ENCODE assay signal across 8 cellular contexts in genomic region chr1:160954158-160955104, GRCh38. TPM values are rescaled to one million over a fixed set of nuclear protein-coding genes. Genes with fewer than 3 reads are reported as not detected.
DNase-seq lines count a peak whose midpoint lies in the region; TF ChIP-seq lines count a peak whose summit lies in the region.

Gene ITLN2 (minus strand): TSS chr1:160954809. CDS start chr1:160954741, 68 bp downstream.

- no peaks in the 10 kb centered on the region for H3K27me3 Mint-ChIP-seq in CD8-positive, alpha-beta memory T cell

- H3K4me1 Mint-ChIP-seq in CD8-positive, alpha-beta memory T cell = peaks cover 11 to 17% (median 12%) of the 10 kb centered on the region in 3 donors

- TF ChIP-seq CTCF in GM20000 (IDR thresholded peaks at IDR 0.05; ENCODE audit: extremely low read depth, missing control alignments) (peak; percentile 64), fibroblast of pulmonary artery (IDR thresholded peaks at IDR 0.05; ENCODE audit: low read length, missing control alignments) (peak; percentile 74), retinal pigment epithelial cell (conservative IDR thresholded peaks at IDR 0.05; ENCODE audit: low read depth, low read length) (peak; percentile 86)

- H3K36me3 ChIP-seq in CD8-positive, alpha-beta memory T cell (ENCODE audit: insufficient read depth, low read length) = no peaks in the 10 kb centered on the region

- H3K4me3 Mint-ChIP-seq in CD8-positive, alpha-beta memory T cell = no peak within 1 kb of the TSS

- CTCF ChIA-PET in CD8-positive, alpha-beta memory T cell (lab: Charles Lee) = interaction anchor here (0.8 to 7.4 kb wide), 24 partner anchors 9 to 279 kb away, joined by 3 to 135 read pairs (median 4); partner anchors contain the start of gene CD244

- no peaks in the 10 kb centered on the region for H3K36me3 Mint-ChIP-seq in CD8-positive, alpha-beta memory T cell

- POLR2A ChIA-PET in CD8-positive, alpha-beta memory T cell (lab: Charles Lee) = interaction anchor here (1.1 kb wide), 1 partner anchor 117 kb away, joined by 4 read pairs; no protein-coding TSS in a partner anchor

- no peaks in the 10 kb centered on the region for H3K9me3 ChIP-seq in CD8-positive, alpha-beta memory T cell (ENCODE audit: low read length)

- H3K27ac ChIP-seq in CD8-positive, alpha-beta memory T cell (ENCODE audit: low read depth, low read length) = no peak within 1 kb of the TSS

- peak; percentile 8 to 57 (median 37) for DNase-seq in CD8-positive, alpha-beta memory T cell
- DNase-seq in GM20000 (ENCODE audit: low spot score) (peak; percentile 75), NCI-H345 treated with DMSO at 0.1 percent for 48 hours (lab: John Stamatoyannopoulos, UW; ENCODE audit: unreplicated experiment) (peak; percentile 31), fibroblast of pulmonary artery (ENCODE audit: low read depth) (peak; percentile 59), retinal pigment epithelial cell (ENCODE audit: low read depth) (no peak), NCI-H2196 treated with DMSO at 0.1 percent for 48 hours (lab: John Stamatoyannopoulos, UW; ENCODE audit: unreplicated experiment) (no peak), NCI-H1092 treated with DMSO at 0.1 percent for 48 hours (lab: John Stamatoyannopoulos, UW) (no peak)
- peak; percentile 77 for DNase-seq in activated CD8-positive, alpha-beta memory T cell treated with anti-CD3 and anti-CD28 coated beads for 24 hours

- peaks cover 3% of the 10 kb centered on the region for H3K4me1 ChIP-seq in CD8-positive, alpha-beta memory T cell (ENCODE audit: insufficient read depth, low read length)

- H3K9me3 Mint-ChIP-seq in CD8-positive, alpha-beta memory T cell = no peaks in the 10 kb centered on the region

- H3K4me3 ChIP-seq in CD8-positive, alpha-beta memory T cell (ENCODE audit: low read length) = no peak within 1 kb of the TSS
- no peak within 1 kb of the TSS for H3K4me3 ChIP-seq in fibroblast of pulmonary artery (replicated peaks; ENCODE audit: low read depth, low read length)
- no peak within 1 kb of the TSS for H3K4me3 ChIP-seq in retinal pigment epithelial cell (ENCODE audit: low read length)

- H3K27ac Mint-ChIP-seq in CD8-positive, alpha-beta memory T cell = peak within 1 kb of the TSS in 3 of 8 donors; percentile 9 to 40 (median 27)

- H3K27me3 ChIP-seq in CD8-positive, alpha-beta memory T cell (ENCODE audit: insufficient read depth, low read length, poor library complexity, severe bottlenecking) = no peaks in the 10 kb centered on the region

RNA-seq across cellular contexts. Expression of gene ITLN2, which starts in this region (rescaled TPM):
- total RNA-seq in CD8-positive, alpha-beta memory T cell = not detected
- polyA plus RNA-seq in CD8-positive, alpha-beta memory T cell = not detected

Comparison
In these comparisons a context has a peak if more than half of its experiments do, and no peak if none do; other contexts are left out.
1. Peak in DNase-seq in CD8-positive, alpha-beta memory T cell; RNA of the gene not detected or under 1 TPM.
2. DNase-seq: peak in GM20000 (single experiment), NCI-H345 treated with DMSO at 0.1 percent for 48 hours (single experiment), activated CD8-positive, alpha-beta memory T cell treated with anti-CD3 and anti-CD28 coated beads for 24 hours (single experiment) and fibroblast of pulmonary artery (single experiment); none in retinal pigment epithelial cell (single experiment), NCI-H2196 treated with DMSO at 0.1 percent for 48 hours (single experiment) and NCI-H1092 treated with DMSO at 0.1 percent for 48 hours (single experiment).
3. Peak in every context shown above with its lines, with median percentiles within 50 percentile points of each other: CTCF ChIP-seq.